21 cellular contexts compared by ENCODE assay signal in the genomic region with DNA sequence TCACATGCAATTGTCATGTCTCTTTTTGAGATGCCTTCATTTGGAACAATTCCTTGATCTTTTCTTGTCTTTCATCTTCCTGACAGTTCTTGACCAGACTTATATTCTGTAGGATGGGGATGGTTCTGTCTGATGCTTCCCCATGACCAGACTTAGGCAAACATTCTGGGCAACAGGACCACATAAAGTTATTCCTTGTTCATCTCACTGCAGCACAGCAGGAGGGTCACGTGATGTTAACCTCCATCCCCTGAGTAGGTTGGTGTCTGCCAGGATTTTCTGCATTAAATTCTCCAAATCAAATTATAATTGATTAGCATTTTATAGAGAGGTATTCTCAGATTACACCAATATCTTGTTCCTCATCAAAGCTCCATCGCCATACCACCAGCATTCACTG. TPM values are rescaled to one million over a fixed set of nuclear protein-coding genes. Genes with fewer than 3 reads are reported as not detected.
A peak's percentile ranks its signal among the peaks of the same experiment; 100 is the strongest.
DNase-seq lines count a peak whose midpoint lies in the region; ATAC-seq, FAIRE-seq and TF ChIP-seq lines count a peak whose summit lies in the region.
"Had no signal": no experiment of that assay in that cellular context is flagged by ENCODE, and none has a peak within 500 bp of the region (broad histone marks: within the 10 kb centered on the region; RNA-seq: fewer than 3 reads in every experiment).

No MANE protein-coding gene starts in this region.

- H3K4me3 ChIP-seq in K562: no peak overlapping the region
- H3K4me3 ChIP-seq: A549; BLaER1 treated with 17β-estradiol and CSF1 and Interleukin-3, amounts not matched to agents 10 nM and 100 nM had no signal

- DNase-seq in T-helper 17 cell: no peak
- DNase-seq in K562 (ENCODE audit: extremely low read depth in 1 of 4, low spot score in 3 of 4): no peak
- no peak for DNase-seq in foreskin melanocyte
- DNase-seq in T-cell: no peak
- DNase-seq: AML-193; Caco-2; Calu3; CD4-positive, alpha-beta T cell; CD8-positive, alpha-beta T cell; DMS79 treated with DMSO at 0.1 percent for 48 hours; GF-D8 had no signal

- no peak overlapping the region for H3K9ac ChIP-seq in K562 (ENCODE audit: insufficient read depth in 1 of 2, low read depth in 2 of 2, low read length in 2 of 2)
- H3K9ac ChIP-seq: BLaER1 treated with 17β-estradiol and CSF1 and Interleukin-3, amounts not matched to agents 10 nM and 100 nM had no signal

- no peaks in the 10 kb centered on the region for H3K9me3 ChIP-seq in T-helper 17 cell (ENCODE audit: control insufficient read depth, low read length, poor library complexity, severe bottlenecking)
- H3K9me3 ChIP-seq in K562 (replicated peaks; ENCODE audit: control insufficient read depth, insufficient read depth, low read depth, low read length): no peaks in the 10 kb centered on the region
- H3K9me3 ChIP-seq: A549, Caco-2 had no signal

- WGBS in K562 (ENCODE audit: insufficient coverage, low coverage, missing lambda C conversion rate): 0% methylated on average over 2 of the region's 2 CpGs

- H3K4me1 ChIP-seq in K562 (replicated peaks in 1 of 2; ENCODE audit: control insufficient read depth in 2 of 2, insufficient read depth in 2 of 2, low read length in 2 of 2): peaks cover 0 to 3% of the 10 kb centered on the region in 2 experiments; a peak in 1 of 5 replicates
- H3K4me1 ChIP-seq: A549, Caco-2 had no signal

- H3K27me3 Mint-ChIP-seq in T-helper 17 cell: no peaks in the 10 kb centered on the region
- no peaks in the 10 kb centered on the region for H3K27me3 Mint-ChIP-seq in T-cell
- H3K27me3 Mint-ChIP-seq: CD4-positive, alpha-beta T cell had no signal

- POLR2A ChIA-PET in K562 (lab: Yijun Ruan, JAX) (no interaction called here), T-cell (lab: Charles Lee) (no interaction called here)

- peak overlapping the region; percentile 45 for H3K27ac Mint-ChIP-seq in T-helper 17 cell
- H3K27ac Mint-ChIP-seq in T-cell: no peak overlapping the region
- H3K27ac Mint-ChIP-seq: B cell; CD4-positive, alpha-beta T cell; CD8-positive, alpha-beta T cell had no signal

- H2AFZ ChIP-seq in K562 (ENCODE audit: low read depth, low read length): no peak overlapping the region

- in situ Hi-C loops in K562 (cut with MboI): no loop called here

- no peak for TF ChIP-seq EP300 in K562 (IDR thresholded peaks at IDR 0.05; ENCODE audit: low read length)

- CTCF ChIA-PET in K562 (lab: Yijun Ruan, JAX; ENCODE audit: low intra/inter-chr PET ratio) (no interaction called here), T-cell (lab: Charles Lee) (no interaction called here)

- no peak overlapping the region for H3K27ac ChIP-seq in K562 (ENCODE audit: extremely low read depth, low read depth, low read length)
- H3K27ac ChIP-seq: 22Rv1; A549; BLaER1 treated with 17β-estradiol and CSF1 and Interleukin-3, amounts not matched to agents 10 nM and 100 nM; C4-2B had no signal

- no peak for TF ChIP-seq RAD21 in K562 (CRISPR knock-in tag; conservative IDR thresholded peaks at IDR 0.05 in 1 of 2, IDR thresholded peaks at IDR 0.05 in 1 of 2)

- peaks cover 6% of the 10 kb centered on the region for H3K4me1 Mint-ChIP-seq in T-helper 17 cell
- H3K4me1 Mint-ChIP-seq in T-cell: peaks cover 0 to 2% (median 0%) of the 10 kb centered on the region in 3 donors
- H3K4me1 Mint-ChIP-seq: B cell had no signal

- TF ChIP-seq POLR2A in K562 (conservative IDR thresholded peaks at IDR 0.05): no peak

- no peaks in the 10 kb centered on the region for H3K79me2 ChIP-seq in K562 (ENCODE audit: control insufficient read depth, insufficient read depth, low read length)

- peaks cover 33 to 46% of the 10 kb centered on the region in 2 experiments; a peak in 4 of 5 replicates for H3K27me3 ChIP-seq in K562 (ENCODE audit: control insufficient read depth in 2 of 2, insufficient read depth in 2 of 2, low read length in 2 of 2)
- H3K27me3 ChIP-seq: BLaER1 treated with 17β-estradiol and CSF1 and Interleukin-3, amounts not matched to agents 10 nM and 100 nM had no signal

- intact Hi-C loops in K562 (cut with micrococcal nuclease): no loop called here

- no peaks in the 10 kb centered on the region for H4K20me1 ChIP-seq in K562 (replicated peaks; ENCODE audit: control insufficient read depth, insufficient read depth, low read length)
- H4K20me1 ChIP-seq: BLaER1 treated with 17β-estradiol and CSF1 and Interleukin-3, amounts not matched to agents 10 nM and 100 nM had no signal

- no peak overlapping the region for H3K4me3 Mint-ChIP-seq in T-helper 17 cell
- no peak overlapping the region for H3K4me3 Mint-ChIP-seq in T-cell
- H3K4me3 Mint-ChIP-seq: B cell; CD4-positive, alpha-beta T cell; CD8-positive, alpha-beta T cell had no signal

- no peak for ATAC-seq in T-helper 17 cell
- ATAC-seq in K562: no peak
- ATAC-seq in T-cell (replicated peaks in 1 of 4): no peak
- ATAC-seq: A549; CD8-positive, alpha-beta T cell had no signal

- FAIRE-seq in K562 (lab: Jason Lieb, UNC): no peak
- FAIRE-seq: A549, D721Med, G401.6, GM12892, GM18507 had no signal

- H3K36me3 ChIP-seq in K562 (ENCODE audit: control insufficient read depth, insufficient read depth, low read length): no peaks in the 10 kb centered on the region
- H3K36me3 ChIP-seq: BLaER1 treated with 17β-estradiol and CSF1 and Interleukin-3, amounts not matched to agents 10 nM and 100 nM had no signal

- no TSS peak for BruUV-seq in K562 (replicated peaks; lab: Mats Ljungman, UMichigan)

- TF ChIP-seq CTCF in K562 (IDR thresholded peaks at IDR 0.05 in 2 of 3, conservative IDR thresholded peaks at IDR 0.05 in 1 of 3; ENCODE audit: insufficient read depth in 2 of 3, low read depth in 1 of 3, low read length in 3 of 3): no peak

- no peak overlapping the region for H3K4me2 ChIP-seq in K562 (ENCODE audit: insufficient read depth, low read length)
- H3K4me2 ChIP-seq: A549; BLaER1 treated with 17β-estradiol and CSF1 and Interleukin-3, amounts not matched to agents 10 nM and 100 nM had no signal

- H3K36me3 Mint-ChIP-seq in T-helper 17 cell (ENCODE audit: low read depth): peaks cover 14% of the 10 kb centered on the region
- peaks cover 42% of the 10 kb centered on the region for H3K36me3 Mint-ChIP-seq in T-cell

- H3K9me3 Mint-ChIP-seq in T-cell: no peaks in the 10 kb centered on the region
- H3K9me3 Mint-ChIP-seq: CD4-positive, alpha-beta T cell; CD8-positive, alpha-beta T cell had no signal

- no peaks in the 10 kb centered on the region for H3K9me1 ChIP-seq in K562 (ENCODE audit: control insufficient read depth, insufficient read depth, low read length)

RNA-seq across cellular contexts. Expression of gene DLEC1, which starts 7.8 kb away (rescaled TPM):
- 10 to 100 TPM in 1 of 2 donors, 1 to 10 TPM in 1; 8.6 to 16.3 TPM for total RNA-seq in T-helper 17 cell
- 0.12 TPM in 1 of 2 replicates, not detected in the other for total RNA-seq in K562 (2011; cell fraction: chromatin; rRNA removed; ENCODE audit: low replicate concordance)
- not detected in 2 replicates for total RNA-seq in K562 (2011; cell fraction: nucleolus; rRNA removed)
- not detected in 2 replicates for total RNA-seq in K562 (2011; cell fraction: nucleoplasm; rRNA removed)
- not detected in 2 replicates for total RNA-seq in K562 (2014; rRNA removed)
- not detected in 2 replicates for total RNA-seq in K562 (2014; rRNA removed; fragmentation: Illumina TruSeq; extraction: Trizol)
- total RNA-seq in K562 (2015; rRNA removed; fragmentation: Illumina TruSeq; extraction: Trizol): not detected in 2 replicates
- total RNA-seq in K562 (2021): 0.02 TPM in 1 of 2 replicates, not detected in the other
- polyA plus RNA-seq in K562 (2011; rRNA removed): not detected in 2 replicates
- 0.01 TPM in 1 of 2 replicates, not detected in the other for polyA plus RNA-seq in K562 (2011; cell fraction: cytosol; rRNA removed)
- 0.06 and 0.18 TPM in 2 replicates for polyA plus RNA-seq in K562 (2011; cell fraction: nucleus; rRNA removed)
- 0.10 and 0.18 TPM in 2 replicates for polyA plus RNA-seq in K562 (2012)
- polyA plus RNA-seq in K562 (2014; fragmentation: Illumina TruSeq; extraction: Trizol): not detected in 2 replicates
- polyA plus RNA-seq in K562 (2014; fragmentation: Nextera tagmentation; extraction: Ambion mirVana): under 1 TPM; 0.07 to 0.08 TPM
- not detected in 2 replicates for polyA plus RNA-seq in K562 (2014; rRNA removed)
- polyA minus RNA-seq in K562 (2011; rRNA and poly(A)+ RNA removed): not detected in 2 replicates
- polyA minus RNA-seq in K562 (2011; cell fraction: cytosol; rRNA and poly(A)+ RNA removed): not detected in 2 replicates
- polyA minus RNA-seq in K562 (2011; cell fraction: nucleus; rRNA and poly(A)+ RNA removed): not detected in 2 replicates
- 10 to 100 TPM in 3 of 5 donors, 1 to 10 TPM in 2; 4.7 to 21.7 (median 17.8) TPM for total RNA-seq in T-cell
- total RNA-seq: A172 had no signal

RNA-seq across cellular contexts. Expression of gene PLCD1, which starts 17.4 kb away (rescaled TPM):
- total RNA-seq in T-helper 17 cell (10 to 100 TPM; 61.8 to 67.1 TPM), K562 (2014; rRNA removed) (152 and 190 TPM in 2 replicates), K562 (2014; rRNA removed; fragmentation: Illumina TruSeq; extraction: Trizol) (60.7 and 88.3 TPM in 2 replicates), K562 (2015; rRNA removed; fragmentation: Illumina TruSeq; extraction: Trizol) (47.5 and 50.1 TPM in 2 replicates), K562 (2021) (149 and 161 TPM in 2 replicates), T-cell (10 to 100 TPM; 31.3 to 91.0 (median 75.7) TPM)
- 283 and 655 TPM in 2 replicates for total RNA-seq in K562 (2011; cell fraction: chromatin; rRNA removed; ENCODE audit: low replicate concordance)
- 463 and 540 TPM in 2 replicates for total RNA-seq in K562 (2011; cell fraction: nucleolus; rRNA removed)
- 244 and 351 TPM in 2 replicates for total RNA-seq in K562 (2011; cell fraction: nucleoplasm; rRNA removed)
- polyA plus RNA-seq in K562 (2011; rRNA removed) (209 and 284 TPM in 2 replicates), K562 (2014; fragmentation: Illumina TruSeq; extraction: Trizol) (135 and 145 TPM in 2 replicates), K562 (2014; fragmentation: Nextera tagmentation; extraction: Ambion mirVana) (10 to 100 TPM in 1 of 2 experiments, 1 to 10 TPM in 1; 5.4 to 11.0 TPM), K562 (2014; rRNA removed) (116 and 140 TPM in 2 replicates)
- 214 and 249 TPM in 2 replicates for polyA plus RNA-seq in K562 (2011; cell fraction: cytosol; rRNA removed)
- polyA plus RNA-seq in K562 (2011; cell fraction: nucleus; rRNA removed): 1,089 and 1,150 TPM in 2 replicates
- polyA plus RNA-seq in K562 (2012): 67.9 and 83.7 TPM in 2 replicates
- polyA minus RNA-seq in K562 (2011; rRNA and poly(A)+ RNA removed): 191 and 192 TPM in 2 replicates
- 144 and 183 TPM in 2 replicates for polyA minus RNA-seq in K562 (2011; cell fraction: cytosol; rRNA and poly(A)+ RNA removed)
- polyA minus RNA-seq in K562 (2011; cell fraction: nucleus; rRNA and poly(A)+ RNA removed): 158 and 240 TPM in 2 replicates

RNA-seq across cellular contexts. Expression of gene VILL, which starts 56.2 kb away (rescaled TPM):
- total RNA-seq in T-helper 17 cell: 10 to 100 TPM; 21.6 to 30.1 TPM
- 21.1 and 67.2 TPM in 2 replicates for total RNA-seq in K562 (2011; cell fraction: chromatin; rRNA removed; ENCODE audit: low replicate concordance)
- 38.7 and 48.8 TPM in 2 replicates for total RNA-seq in K562 (2011; cell fraction: nucleolus; rRNA removed)
- total RNA-seq in K562 (2011; cell fraction: nucleoplasm; rRNA removed): 25.6 and 29.8 TPM in 2 replicates
- total RNA-seq in K562 (2014; rRNA removed): 12.6 and 17.4 TPM in 2 replicates
- 3.3 and 4.3 TPM in 2 replicates for total RNA-seq in K562 (2014; rRNA removed; fragmentation: Illumina TruSeq; extraction: Trizol)
- 8.8 and 9.2 TPM in 2 replicates for total RNA-seq in K562 (2015; rRNA removed; fragmentation: Illumina TruSeq; extraction: Trizol)
- total RNA-seq in K562 (2021): 12.4 and 13.4 TPM in 2 replicates
- 7.7 and 10.6 TPM in 2 replicates for polyA plus RNA-seq in K562 (2011; rRNA removed)
- polyA plus RNA-seq in K562 (2011; cell fraction: cytosol; rRNA removed): 9.8 and 17.0 TPM in 2 replicates
- 51.3 and 85.1 TPM in 2 replicates for polyA plus RNA-seq in K562 (2011; cell fraction: nucleus; rRNA removed)
- 10.0 and 15.4 TPM in 2 replicates for polyA plus RNA-seq in K562 (2012)
- 8.7 and 9.8 TPM in 2 replicates for polyA plus RNA-seq in K562 (2014; fragmentation: Illumina TruSeq; extraction: Trizol)
- polyA plus RNA-seq in K562 (2014; fragmentation: Nextera tagmentation; extraction: Ambion mirVana): under 1 TPM; 0.11 to 0.49 TPM
- polyA plus RNA-seq in K562 (2014; rRNA removed): 16.0 and 18.1 TPM in 2 replicates
- polyA minus RNA-seq in K562 (2011; rRNA and poly(A)+ RNA removed): 10.8 and 11.9 TPM in 2 replicates
- polyA minus RNA-seq in K562 (2011; cell fraction: cytosol; rRNA and poly(A)+ RNA removed): 2.6 and 4.9 TPM in 2 replicates
- polyA minus RNA-seq in K562 (2011; cell fraction: nucleus; rRNA and poly(A)+ RNA removed): 32.0 and 33.5 TPM in 2 replicates
- total RNA-seq in T-cell: 10 to 100 TPM; 26.6 to 44.6 (median 42.1) TPM

Comparison
In these comparisons a context has a peak if more than half of its experiments do, and no peak if none do; other contexts are left out.
1. RNA of gene DLEC1, which starts 7.8 kb away (total RNA-seq): 4.7 to 21.7 TPM in T-cell and 8.6 to 16.3 TPM in T-helper 17 cell; 0.02 to 0.12 TPM in K562; every median in the first group is over 4 times any median in the second.